In genomic region chr2:229856416-229856815, GRCh38 we compare ENCODE assay signal across 10 cellular contexts.
DNase-seq lines count a peak whose midpoint lies in the region; ATAC-seq and TF ChIP-seq lines count a peak whose summit lies in the region.
"Had no signal": no experiment of that assay in that cellular context is flagged by ENCODE, and none has a peak within 500 bp of the region (broad histone marks: within the 10 kb centered on the region; RNA-seq: fewer than 3 reads in every experiment).

No MANE protein-coding gene starts in this region.

- H3K27ac ChIP-seq in body of pancreas, result no peak overlapping the region

- intact Hi-C loops in body of pancreas (cut with DNase I), result no loop called here

- DNase-seq in GM13976 (ENCODE audit: low spot score), result peak; percentile 62
- no peak for DNase-seq in T-helper 17 cell
- no peak for DNase-seq in DMS79 (lab: John Stamatoyannopoulos, UW)
- DNase-seq in body of pancreas, result no peak
- no peak for DNase-seq in activated naive CD4-positive, alpha-beta T cell treated with anti-CD3 and anti-CD28 coated beads, Interleukin-2, amount 10 ng/mL, durations not matched to agents 7 days and 5 days
- DNase-seq: left colon, Right ventricle myocardium superior had no signal

- no peak for TF ChIP-seq CTCF in GM13976 (IDR thresholded peaks at IDR 0.05; ENCODE audit: borderline replicate concordance, control extremely low read depth, extremely low read depth, insufficient read depth, missing control alignments)
- no peak for TF ChIP-seq CTCF in body of pancreas (IDR thresholded peaks at IDR 0.05)

- H3K4me1 Mint-ChIP-seq in T-helper 17 cell, result peaks cover 36% of the 10 kb centered on the region
- H3K4me1 Mint-ChIP-seq in activated naive CD4-positive, alpha-beta T cell treated with anti-CD3 and anti-CD28 coated beads, Interleukin-2, amount 10 ng/mL, durations not matched to agents 7 days and 5 days, result peaks cover 23% of the 10 kb centered on the region

- H3K9me3 ChIP-seq in T-helper 17 cell (ENCODE audit: control insufficient read depth, low read length, poor library complexity, severe bottlenecking) (no peaks in the 10 kb centered on the region), body of pancreas (no peaks in the 10 kb centered on the region)

- H3K4me3 Mint-ChIP-seq in T-helper 17 cell, result no peak overlapping the region
- no peak overlapping the region for H3K4me3 Mint-ChIP-seq in activated naive CD4-positive, alpha-beta T cell treated with anti-CD3 and anti-CD28 coated beads, Interleukin-2, amount 10 ng/mL, durations not matched to agents 7 days and 5 days

- no peaks in the 10 kb centered on the region for H3K9me3 Mint-ChIP-seq in activated naive CD4-positive, alpha-beta T cell treated with anti-CD3 and anti-CD28 coated beads, Interleukin-2, amount 10 ng/mL, durations not matched to agents 7 days and 5 days

- peaks cover 0 to 8% of the 10 kb centered on the region in 2 donors for H3K36me3 ChIP-seq in body of pancreas (replicated peaks in 1 of 2; ENCODE audit: insufficient read depth in 1 of 2, low read depth in 2 of 2)

- ATAC-seq in GM19463 (IDR thresholded peaks at IDR 0.05; ENCODE audit: unreplicated experiment) (peak; percentile 95), HG03066 (IDR thresholded peaks at IDR 0.05; ENCODE audit: low read depth, unreplicated experiment) (peak; percentile 90), T-helper 17 cell (no peak), esophagus mucosa (no peak), body of pancreas (no peak)
- ATAC-seq: left colon had no signal

- TF ChIP-seq POLR2A in body of pancreas (IDR thresholded peaks at IDR 0.05), result no peak

- peak overlapping the region; percentile 34 for H3K27ac Mint-ChIP-seq in T-helper 17 cell
- no peak overlapping the region for H3K27ac Mint-ChIP-seq in activated naive CD4-positive, alpha-beta T cell treated with anti-CD3 and anti-CD28 coated beads, Interleukin-2, amount 10 ng/mL, durations not matched to agents 7 days and 5 days

- H3K27me3 Mint-ChIP-seq in T-helper 17 cell, result no peaks in the 10 kb centered on the region
- H3K27me3 Mint-ChIP-seq in activated naive CD4-positive, alpha-beta T cell treated with anti-CD3 and anti-CD28 coated beads, Interleukin-2, amount 10 ng/mL, durations not matched to agents 7 days and 5 days, result no peaks in the 10 kb centered on the region

- H3K27me3 ChIP-seq in body of pancreas, result no peaks in the 10 kb centered on the region

- peaks cover 11% of the 10 kb centered on the region for H3K36me3 Mint-ChIP-seq in T-helper 17 cell (ENCODE audit: low read depth)
- peaks cover 49% of the 10 kb centered on the region for H3K36me3 Mint-ChIP-seq in activated naive CD4-positive, alpha-beta T cell treated with anti-CD3 and anti-CD28 coated beads, Interleukin-2, amount 10 ng/mL, durations not matched to agents 7 days and 5 days

- H3K4me1 ChIP-seq in body of pancreas, result no peaks in the 10 kb centered on the region

- in situ Hi-C loops in GM13976 (cut with MboI; ENCODE audit: low sequenced_read_pairs, unreplicated experiment), result no loop called here

- no peak overlapping the region for H3K4me3 ChIP-seq in body of pancreas

- CTCF ChIA-PET in activated naive CD4-positive, alpha-beta T cell treated with anti-CD3 and anti-CD28 coated beads, Interleukin-2, amount 10 ng/mL, durations not matched to agents 7 days and 5 days (lab: Charles Lee), result interaction anchor here (0.8 to 0.9 kb wide), 2 partner anchors 10 to 55 kb away, joined by 4 read pairs; no protein-coding TSS in a partner anchor

Comparison
In these comparisons a context has a peak if more than half of its experiments do, and no peak if none do; other contexts are left out.
1. ATAC-seq: peak in GM19463 (single experiment) and HG03066 (single experiment); none in T-helper 17 cell (single experiment), esophagus mucosa (single experiment) and body of pancreas (single experiment).